19 cellular contexts compared by ENCODE assay signal in the genomic region with DNA sequence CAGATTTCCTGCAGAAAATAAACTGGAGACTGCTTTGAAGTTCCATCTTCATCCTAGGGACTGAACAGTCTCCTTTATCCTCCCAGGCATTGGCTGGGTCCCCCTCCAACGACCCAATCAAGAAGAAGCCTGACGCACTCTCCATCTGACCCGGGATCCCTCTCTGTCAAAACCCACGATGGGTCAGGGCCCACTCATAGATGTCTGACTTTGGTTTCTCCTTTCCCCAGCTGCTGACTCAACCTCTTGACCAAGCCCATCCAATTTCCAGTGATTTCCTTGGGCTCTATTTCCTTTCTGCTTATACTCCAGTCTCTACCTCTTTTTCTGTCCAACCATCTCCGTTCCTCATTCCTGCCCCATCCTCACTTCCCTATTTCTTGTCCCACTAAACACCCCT.
"Had no signal": no experiment of that assay in that cellular context is flagged by ENCODE, and none has a peak within 500 bp of the region (broad histone marks: within the 10 kb centered on the region; RNA-seq: fewer than 3 reads in every experiment).

No MANE protein-coding gene starts in this region.

- H3K36me3 Mint-ChIP-seq: activated CD4-positive, alpha-beta memory T cell treated with anti-CD3 and anti-CD28 coated beads for 36 hours; activated naive CD4-positive, alpha-beta T cell treated with anti-CD3 and anti-CD28 coated beads, Interleukin-2, amount 10 ng/mL, durations not matched to agents 7 days and 5 days; mesothelial cell of epicardium had no signal

- H3K27me3 ChIP-seq: neutrophil, pancreas, right atrium auricular region had no signal

- H3K4me1 ChIP-seq: left ventricle myocardium inferior, pancreas, psoas muscle, right atrium auricular region had no signal

- H3K4me3 ChIP-seq: left ventricle myocardium inferior, pancreas, psoas muscle, right atrium auricular region had no signal

- ATAC-seq: naive thymus-derived CD8-positive, alpha-beta T cell; pancreas; psoas muscle; stimulated activated naive CD8-positive, alpha-beta T cell treated with anti-CD3 and anti-CD28 coated beads, Interleukin-15, Interleukin-2, amounts not matched to agents 100 U/mL and 50 U/mL, for 24 hours had no signal

- H3K9me3 ChIP-seq: left ventricle myocardium inferior, neutrophil, pancreas, psoas muscle, right atrium auricular region had no signal

- H3K27ac Mint-ChIP-seq: activated CD4-positive, alpha-beta memory T cell treated with anti-CD3 and anti-CD28 coated beads for 36 hours; activated naive CD4-positive, alpha-beta T cell treated with anti-CD3 and anti-CD28 coated beads, Interleukin-2, amount 10 ng/mL, durations not matched to agents 7 days and 5 days; mesothelial cell of epicardium had no signal

- H3K27ac ChIP-seq: left ventricle myocardium inferior, neutrophil, pancreas, psoas muscle, right atrium auricular region had no signal

- FAIRE-seq: pancreas had no signal

- H3K9me3 Mint-ChIP-seq: activated CD4-positive, alpha-beta memory T cell treated with anti-CD3 and anti-CD28 coated beads for 36 hours; activated naive CD4-positive, alpha-beta T cell treated with anti-CD3 and anti-CD28 coated beads, Interleukin-2, amount 10 ng/mL, durations not matched to agents 7 days and 5 days; mesothelial cell of epicardium; naive thymus-derived CD8-positive, alpha-beta T cell had no signal

- H3K4me3 Mint-ChIP-seq: activated CD4-positive, alpha-beta memory T cell treated with anti-CD3 and anti-CD28 coated beads for 36 hours; activated naive CD4-positive, alpha-beta T cell treated with anti-CD3 and anti-CD28 coated beads, Interleukin-2, amount 10 ng/mL, durations not matched to agents 7 days and 5 days; mesothelial cell of epicardium; naive thymus-derived CD8-positive, alpha-beta T cell had no signal

- DNase-seq: activated CD4-positive, alpha-beta memory T cell treated with anti-CD3 and anti-CD28 coated beads for 36 hours; activated CD4-positive, alpha-beta T cell treated with anti-CD3 and anti-CD28 coated beads for 48 hours; activated effector memory CD4-positive, alpha-beta T cell treated with anti-CD3 and anti-CD28 coated beads, Interleukin-2, amount 50 U/mL, for 16 hours; activated naive CD4-positive, alpha-beta T cell treated with anti-CD3 and anti-CD28 coated beads, Interleukin-2, amount 10 ng/mL, durations not matched to agents 7 days and 5 days; activated T-cell treated with anti-CD3 and anti-CD28 coated beads for 4 hours; amygdala; effector CD4-positive, alpha-beta T cell; erythroblast; foreskin fibroblast; left ventricle myocardium inferior; naive thymus-derived CD8-positive, alpha-beta T cell; pancreas; psoas muscle; stimulated activated CD4-positive, alpha-beta T cell treated with anti-CD3 and anti-CD28 coated beads, Interleukin-4, amount 100 ng/mL, for 24 hours; stimulated activated naive CD8-positive, alpha-beta T cell treated with anti-CD3 and anti-CD28 coated beads, Interleukin-15, Interleukin-2, amounts not matched to agents 100 U/mL and 50 U/mL, for 24 hours; T1000 had no signal

- H3K27me3 Mint-ChIP-seq: activated CD4-positive, alpha-beta memory T cell treated with anti-CD3 and anti-CD28 coated beads for 36 hours; activated naive CD4-positive, alpha-beta T cell treated with anti-CD3 and anti-CD28 coated beads, Interleukin-2, amount 10 ng/mL, durations not matched to agents 7 days and 5 days; naive thymus-derived CD8-positive, alpha-beta T cell had no signal

- H3K36me3 ChIP-seq: left ventricle myocardium inferior, neutrophil, pancreas, right atrium auricular region had no signal
